Comparison of ENCODE assay signal across 16 cellular contexts in genomic region chr2:239802101-239802649, GRCh38.
A peak's percentile ranks its signal among the peaks of the same experiment; 100 is the strongest.
DNase-seq lines count a peak whose midpoint lies in the region; ATAC-seq lines count a peak whose summit lies in the region.
"Had no signal": no experiment of that assay in that cellular context is flagged by ENCODE, and none has a peak within 500 bp of the region (broad histone marks: within the 10 kb centered on the region; RNA-seq: fewer than 3 reads in every experiment).

No MANE protein-coding gene starts in this region.

- intact Hi-C loops in cardiac septum (cut with DNase I) (no loop called here), left ventricle myocardium superior (cut with micrococcal nuclease) (no loop called here)

- no peak overlapping the region for H3K4ac ChIP-seq in neuronal stem cell (ENCODE audit: low read length)

- peak overlapping the region; percentile 21 for H2AK5ac ChIP-seq in neuronal stem cell (ENCODE audit: low read depth, low read length)

- H4K8ac ChIP-seq in neuronal stem cell (ENCODE audit: low read depth, low read length), result no peak overlapping the region

- no peak overlapping the region for H4K91ac ChIP-seq in neuronal stem cell (ENCODE audit: low read depth, low read length, poor library complexity)

- H3K18ac ChIP-seq in neuronal stem cell (ENCODE audit: low read length), result no peak overlapping the region

- H3K79me1 ChIP-seq in neuronal stem cell (ENCODE audit: low read depth, low read length), result no peaks in the 10 kb centered on the region

- H3K27ac ChIP-seq in neuronal stem cell (replicated peaks; ENCODE audit: low read length), result no peak overlapping the region

- DNase-seq in cardiac septum (ENCODE audit: low spot score), result peak; percentile 64
- DNase-seq in left ventricle myocardium superior, result no peak
- peak; percentile 19 for DNase-seq in cerebellar cortex (ENCODE audit: low spot score)
- DNase-seq in neuronal stem cell (ENCODE audit: low spot score), result no peak
- peak; percentile 20 for DNase-seq in ureter (ENCODE audit: low spot score)
- no peak for DNase-seq in DMS153 treated with DMSO at 0.1 percent for 48 hours (lab: John Stamatoyannopoulos, UW; ENCODE audit: unreplicated experiment)
- DNase-seq in NCI-H345 (lab: John Stamatoyannopoulos, UW), result no peak
- DNase-seq: CD4-positive, alpha-beta T cell; NCI-H1092; NCI-H1694; NCI-H82; SHP77 had no signal

- no peaks in the 10 kb centered on the region for H3K9me3 ChIP-seq in neuronal stem cell (replicated peaks in 1 of 2; ENCODE audit: control insufficient read depth in 2 of 2, insufficient read depth in 1 of 2, low read depth in 1 of 2, low read length in 2 of 2)

- no peak overlapping the region for H3K14ac ChIP-seq in neuronal stem cell (ENCODE audit: low read length)

- no peak overlapping the region for H2AFZ ChIP-seq in neuronal stem cell (ENCODE audit: low read length)
- H2AFZ ChIP-seq: GM23338 had no signal

- no CpG with 5 or more reads among the region's 22 CpGs for WGBS in neuronal stem cell (ENCODE audit: extremely low coverage in 2 of 2, insufficient read length in 2 of 2, insufficient replicate concordance in 1 of 2), 2 donors

- no peak overlapping the region for H2BK12ac ChIP-seq in neuronal stem cell (ENCODE audit: low read length)

- H3K4me2 ChIP-seq in neuronal stem cell (ENCODE audit: insufficient read depth, low read length, poor library complexity, severe bottlenecking), result no peak overlapping the region
- H3K4me2 ChIP-seq: GM23338 had no signal

- peak overlapping the region; percentile 35 for H2BK5ac ChIP-seq in neuronal stem cell (ENCODE audit: low read length)

- peaks cover 0 to 7% (median 0%) of the 10 kb centered on the region in 3 experiments for H3K27me3 ChIP-seq in neuronal stem cell (ENCODE audit: control insufficient read depth in 3 of 3, insufficient read depth in 3 of 3, low read depth in 1 of 3, low read length in 3 of 3)

- no peak for ATAC-seq in left ventricle myocardium superior
- no peak for ATAC-seq in GM18517 (IDR thresholded peaks at IDR 0.05; ENCODE audit: unreplicated experiment)
- ATAC-seq: GM23338, K562, Panc1 had no signal

- peaks cover 0 to 15% of the 10 kb centered on the region in 2 donors for H3K4me1 ChIP-seq in neuronal stem cell (ENCODE audit: control insufficient read depth in 2 of 2, insufficient read depth in 1 of 2, low read depth in 1 of 2, low read length in 2 of 2)

- H3K23ac ChIP-seq in neuronal stem cell (ENCODE audit: low read depth, low read length, poor library complexity), result no peak overlapping the region

- H2BK15ac ChIP-seq in neuronal stem cell (ENCODE audit: low read length), result no peak overlapping the region

- H3K9ac ChIP-seq in neuronal stem cell (ENCODE audit: low read depth, low read length, poor library complexity), result no peak overlapping the region

- no peak overlapping the region for H3K4me3 ChIP-seq in neuronal stem cell (ENCODE audit: low read length in 2 of 2)
- H3K4me3 ChIP-seq: GM23338, K562 had no signal

- no peak overlapping the region for H2BK120ac ChIP-seq in neuronal stem cell (ENCODE audit: low read depth, low read length)

- no peaks in the 10 kb centered on the region for H3K36me3 ChIP-seq in neuronal stem cell (replicated peaks in 1 of 2; ENCODE audit: control insufficient read depth in 2 of 2, insufficient read depth in 2 of 2, low read length in 2 of 2)

Comparison
In these comparisons a context has a peak if more than half of its experiments do, and no peak if none do; other contexts are left out.
1. DNase-seq: peak in cardiac septum (single experiment), cerebellar cortex (single experiment) and ureter (single experiment); none in left ventricle myocardium superior (single experiment), neuronal stem cell (single experiment), DMS153 treated with DMSO at 0.1 percent for 48 hours (single experiment) and NCI-H345 (single experiment).